20 cellular contexts compared by ENCODE assay signal in genomic region chr10:677750-678661, GRCh38. TPM values are rescaled to one million over a fixed set of nuclear protein-coding genes. Genes with fewer than 3 reads are reported as not detected.
DNase-seq lines count a peak whose midpoint lies in the region; ATAC-seq and TF ChIP-seq lines count a peak whose summit lies in the region.
"Had no signal": no experiment of that assay in that cellular context is flagged by ENCODE, and none has a peak within 500 bp of the region (broad histone marks: within the 10 kb centered on the region; RNA-seq: fewer than 3 reads in every experiment).

No MANE protein-coding gene starts in this region.

- H4K91ac ChIP-seq in H9 (ENCODE audit: insufficient read length, low read depth, low read length): no peak overlapping the region

- intact Hi-C loops in right cardiac atrium (cut with DNase I) (no loop called here), gastrocnemius medialis (cut with DNase I; ENCODE audit: low total_unique reads) (no loop called here)

- H3K4me1 ChIP-seq in BLaER1 (peaks cover 57% of the 10 kb centered on the region), H9 (ENCODE audit: insufficient read depth, low read length) (peaks cover 4% of the 10 kb centered on the region; the same call in 1 of the 2 replicates), right cardiac atrium (ENCODE audit: control insufficient read depth, insufficient read depth, low read length) (peaks cover 14% of the 10 kb centered on the region), gastrocnemius medialis (peaks cover 57% of the 10 kb centered on the region in 2 donors)
- H3K4me1 ChIP-seq: left lung had no signal

- H3K4me1 Mint-ChIP-seq in H9: peaks cover 4% of the 10 kb centered on the region in 2 experiments; a peak in 2 of 4 replicates

- no peak overlapping the region for H3K4ac ChIP-seq in H9 (ENCODE audit: low read depth, low read length)

- no peak overlapping the region for H2BK12ac ChIP-seq in H9 (ENCODE audit: insufficient read length, low read depth, low read length)

- H3K36me3 Mint-ChIP-seq in H9 (ENCODE audit: insufficient read depth in 1 of 3, low read depth in 3 of 3): no peaks in the 10 kb centered on the region; a peak in 1 of 7 replicates
- H3K36me3 Mint-ChIP-seq: CD8-positive, alpha-beta T cell had no signal

- H3K36me3 ChIP-seq in BLaER1 (0 out of 2 replicates have a peak, but pooled peaks cover 4% of the 10 kb centered on the region), gastrocnemius medialis (no peaks in the 10 kb centered on the region)
- H3K36me3 ChIP-seq: left lung had no signal

- peak; percentile 35 to 38 for ATAC-seq in right cardiac atrium
- ATAC-seq in gastrocnemius medialis: no peak
- ATAC-seq: CD8-positive, alpha-beta T cell; left lung had no signal

- H3K27me3 ChIP-seq in BLaER1 (no peaks in the 10 kb centered on the region), H9 (ENCODE audit: insufficient read depth, low read length) (no peaks in the 10 kb centered on the region), right cardiac atrium (ENCODE audit: control insufficient read depth, insufficient read depth) (no peaks in the 10 kb centered on the region), gastrocnemius medialis (no peaks in the 10 kb centered on the region)
- H3K27me3 ChIP-seq: left lung had no signal

- no peak overlapping the region for H4K5ac ChIP-seq in H9 (ENCODE audit: insufficient read length, low read depth, low read length)

- no peak overlapping the region for H2BK15ac ChIP-seq in H9 (ENCODE audit: low read depth, low read length)

- TF ChIP-seq CTCF in H9 (conservative IDR thresholded peaks at IDR 0.05): no peak
- TF ChIP-seq CTCF in gastrocnemius medialis (IDR thresholded peaks at IDR 0.05 in 4 of 5, conservative IDR thresholded peaks at IDR 0.05 in 1 of 5): no peak

- no peak overlapping the region for H3K4me3 Mint-ChIP-seq in H9
- H3K4me3 Mint-ChIP-seq: CD8-positive, alpha-beta T cell; HFFc6 had no signal

- peaks cover 90% of the 10 kb centered on the region for H4K20me1 ChIP-seq in BLaER1
- no peaks in the 10 kb centered on the region for H4K20me1 ChIP-seq in H9 (ENCODE audit: control insufficient read depth, insufficient read depth, insufficient read length)

- H3K9me3 Mint-ChIP-seq in H9: no peaks in the 10 kb centered on the region
- H3K9me3 Mint-ChIP-seq: CD8-positive, alpha-beta T cell had no signal

- no peak overlapping the region for H3K23ac ChIP-seq in H9 (ENCODE audit: insufficient read length, low read depth, low read length)

- no peak overlapping the region for H2AFZ ChIP-seq in H9 (ENCODE audit: low read length)

- no peak overlapping the region for H2BK120ac ChIP-seq in H9 (ENCODE audit: low read depth, low read length, poor library complexity, severe bottlenecking)

- no peak overlapping the region for H2BK5ac ChIP-seq in H9 (ENCODE audit: insufficient read length, low read length)

- DNase-seq in H9 (no peak), right cardiac atrium (peak in 1 of 3 donors; percentile 50), gastrocnemius medialis (no peak), RKO (ENCODE audit: low spot score) (no peak), NCI-H2196 (lab: John Stamatoyannopoulos, UW; ENCODE audit: unreplicated experiment) (no peak), iPS-NIHi7 (ENCODE audit: extremely low spot score) (no peak), NCI-H1694 (lab: John Stamatoyannopoulos, UW) (no peak)
- DNase-seq: activated CD4-positive, alpha-beta T cell treated with anti-CD3 and anti-CD28 coated beads for 4 hours; activated gamma-delta T cell; amniotic stem cell; caudate nucleus; CD8-positive, alpha-beta T cell; DMS53; HFFc6; left lung; NCI-H1048; NCI-H2107; NCI-H524; stimulated activated CD4-positive, alpha-beta T cell treated with anti-CD3 and anti-CD28 coated beads, Interleukin-2, amount 100 ng/mL, for 24 hours had no signal

- peak overlapping the region; percentile 66 for H3K4me2 ChIP-seq in BLaER1
- no peak overlapping the region for H3K4me2 ChIP-seq in H9 (ENCODE audit: insufficient read depth, insufficient read length, low read length)

- H3K79me1 ChIP-seq in H9 (ENCODE audit: insufficient read depth, low read depth, low read length, poor library complexity, severe bottlenecking): peaks cover 6% of the 10 kb centered on the region

- WGBS in H9 (ENCODE audit: extremely low coverage, insufficient read length, low lambda C conversion rate): no CpG with 5 or more reads among the region's 22 CpGs
- WGBS in right cardiac atrium: 86% methylated on average over 22 of the region's 22 CpGs

- no peak overlapping the region for H4K8ac ChIP-seq in H9 (replicated peaks; ENCODE audit: insufficient read length, low read depth, low read length)

- H3K27me3 Mint-ChIP-seq in H9 (ENCODE audit: low read depth): no peaks in the 10 kb centered on the region

- no peaks in the 10 kb centered on the region for H3K79me2 ChIP-seq in H9 (ENCODE audit: insufficient read depth, low read length)

- no peak overlapping the region for H3K9ac ChIP-seq in BLaER1
- no peak overlapping the region for H3K9ac ChIP-seq in H9 (ENCODE audit: extremely low read depth, insufficient read length, low read length)

- no peak overlapping the region for H2AK5ac ChIP-seq in H9 (ENCODE audit: insufficient read length, low read length)

- no peak overlapping the region for H3K56ac ChIP-seq in H9 (ENCODE audit: insufficient read length, low read depth, low read length)

- H3K4me3 ChIP-seq in BLaER1: no peak overlapping the region
- H3K4me3 ChIP-seq in right cardiac atrium (ENCODE audit: low read length): no peak overlapping the region
- no peak overlapping the region for H3K4me3 ChIP-seq in gastrocnemius medialis
- H3K4me3 ChIP-seq: left lung had no signal

- H2BK20ac ChIP-seq in H9 (ENCODE audit: low read depth, low read length, poor library complexity, severe bottlenecking): no peak overlapping the region

- H3K9me3 ChIP-seq in BLaER1 (peaks cover 15% of the 10 kb centered on the region; the same call in 1 of the 2 replicates), H9 (ENCODE audit: control insufficient read depth, low read depth, low read length) (no peaks in the 10 kb centered on the region), right cardiac atrium (ENCODE audit: control insufficient read depth, low read length) (no peaks in the 10 kb centered on the region), gastrocnemius medialis (no peaks in the 10 kb centered on the region)
- H3K9me3 ChIP-seq: left lung had no signal

- H3K27ac ChIP-seq in BLaER1 (no peak overlapping the region; the same call in 1 of the 2 replicates), H9 (ENCODE audit: insufficient read length, low read depth, low read length) (no peak overlapping the region), right cardiac atrium (ENCODE audit: low read length) (no peak overlapping the region), gastrocnemius medialis (peak overlapping the region; percentile 11 to 59 (median 50))
- H3K27ac ChIP-seq: left lung had no signal

- no peaks in the 10 kb centered on the region for H3K23me2 ChIP-seq in H9 (ENCODE audit: insufficient read length, low read depth, low read length, poor library complexity, severe bottlenecking)

- no peak overlapping the region for H3T11ph ChIP-seq in H9 (ENCODE audit: low read length)

- 0 out of 2 replicates have a peak overlapping the region, but pooled peaks have one; percentile 2 for H3K14ac ChIP-seq in H9 (ENCODE audit: insufficient read depth, low read length)

- no peak overlapping the region for H3K27ac Mint-ChIP-seq in H9
- H3K27ac Mint-ChIP-seq: CD8-positive, alpha-beta T cell had no signal

- no peak for TF ChIP-seq POLR2A in gastrocnemius medialis (IDR thresholded peaks at IDR 0.05)

- in situ Hi-C loops in gastrocnemius medialis (cut with MboI; ENCODE audit: low sequenced_read_pairs in 4 of 4): loop anchor here in 3 of 4 donors (25.0 kb wide), 1 partner anchor 166 kb away; no protein-coding TSS in a partner anchor

- no peak overlapping the region for H3K18ac ChIP-seq in H9 (ENCODE audit: insufficient read length, low read depth, low read length)

RNA-seq across cellular contexts. Expression of gene DIP2C, which starts 11.5 kb away (rescaled TPM):
- total RNA-seq in H9 (2021) (7.6 and 7.9 TPM in 2 replicates), right cardiac atrium (10 to 100 TPM; 23.7 to 31.5 (median 26.9) TPM), gastrocnemius medialis (10 to 100 TPM; 19.1 to 60.0 (median 30.2) TPM)
- 7.9 TPM for polyA plus RNA-seq in right cardiac atrium

Comparison
In these comparisons a context has a peak if more than half of its experiments do, and no peak if none do; other contexts are left out.
1. H3K27ac ChIP-seq: peak in gastrocnemius medialis (4 of 4); none in BLaER1 (single experiment), H9 (single experiment) and right cardiac atrium (single experiment).
2. ATAC-seq: peak in right cardiac atrium (2 of 2); none in gastrocnemius medialis (0 of 2).